Comparison of ENCODE assay signal across 8 cellular contexts in the genomic region with DNA sequence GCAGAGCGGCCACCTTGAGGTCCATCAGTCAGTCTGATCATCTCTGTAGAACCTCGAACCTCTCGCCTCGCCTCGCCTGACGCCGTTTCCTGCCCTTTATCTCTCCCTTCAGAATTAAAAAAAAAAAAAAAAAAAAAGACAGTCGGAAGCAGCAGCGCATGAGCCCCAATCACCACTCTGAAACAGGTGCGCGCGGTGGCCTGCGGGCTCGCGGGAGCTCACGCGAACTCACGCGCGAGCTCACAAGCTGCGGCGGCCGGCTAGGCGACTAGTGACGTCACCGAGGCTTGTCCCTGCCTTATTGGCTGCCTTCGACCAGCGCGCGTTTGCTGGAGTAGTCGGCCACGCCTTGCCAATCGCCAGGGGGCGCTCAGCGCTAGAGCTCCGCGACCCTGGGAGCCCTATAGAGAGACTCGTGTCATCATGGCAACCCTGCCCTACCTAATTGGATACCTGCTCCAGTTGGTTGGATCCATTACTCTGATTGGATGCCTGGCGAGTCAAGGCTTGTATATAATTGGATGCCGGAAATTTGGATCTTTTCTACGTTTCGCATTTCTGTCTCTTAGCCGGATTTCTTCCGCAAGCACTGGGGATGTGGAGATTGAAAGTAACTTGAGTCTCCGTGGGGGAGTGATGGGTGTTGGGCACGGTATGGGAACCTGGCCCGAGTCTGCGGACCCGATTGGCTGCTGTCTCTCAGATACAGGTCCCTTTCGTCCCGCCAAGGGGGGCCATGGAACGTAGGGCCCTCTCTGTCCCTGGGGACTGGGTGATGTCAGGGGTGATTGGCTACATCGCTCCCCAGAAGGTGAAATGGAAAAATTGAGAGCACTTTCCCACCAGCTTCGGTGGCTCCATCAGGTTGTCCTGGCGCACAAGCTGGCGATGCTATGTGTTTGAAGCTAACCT. TPM values are rescaled to one million over a fixed set of nuclear protein-coding genes. Genes with fewer than 3 reads are reported as not detected.
DNase-seq lines count a peak whose midpoint lies in the region; ATAC-seq and TF ChIP-seq lines count a peak whose summit lies in the region.

No MANE protein-coding gene starts in this region.

- ATAC-seq in sciatic nerve (peak; percentile 85), HG02678 (IDR thresholded peaks at IDR 0.05; ENCODE audit: unreplicated experiment) (no peak), GM19452 (IDR thresholded peaks at IDR 0.05; ENCODE audit: unreplicated experiment) (no peak)

- peak; percentile 43; the same call in 1 of the 2 replicates for TF ChIP-seq CTCF in HFFc6 (IDR thresholded peaks at IDR 0.05)

- intact Hi-C loops in sciatic nerve (cut with DNase I), result no loop called here

- H3K27me3 ChIP-seq in adipocyte (replicated peaks; ENCODE audit: control insufficient read depth, insufficient read depth, low read length), result peaks cover 13% of the 10 kb centered on the region

- no peaks in the 10 kb centered on the region for H3K36me3 ChIP-seq in adipocyte (ENCODE audit: control insufficient read depth, insufficient read depth, low read length, severe bottlenecking)

- no peaks in the 10 kb centered on the region for H3K4me1 ChIP-seq in adipocyte (ENCODE audit: control insufficient read depth, insufficient read depth, low read length)

- H3K4me1 Mint-ChIP-seq in HFFc6 (ENCODE audit: low read depth), result no peaks in the 10 kb centered on the region

- H3K9me3 ChIP-seq in adipocyte (ENCODE audit: control insufficient read depth, low read length), result no peaks in the 10 kb centered on the region

- no peak overlapping the region for H3K9ac ChIP-seq in adipocyte (ENCODE audit: low read length)

- H3K36me3 Mint-ChIP-seq in HFFc6 (ENCODE audit: low read depth), result peaks cover 6% of the 10 kb centered on the region

- H3K27ac Mint-ChIP-seq in HFFc6, result no peak overlapping the region

- no peak overlapping the region for H3K4me3 ChIP-seq in adipocyte (ENCODE audit: low read length)

- no peak overlapping the region for H3K4me3 Mint-ChIP-seq in HFFc6

- DNase-seq in AG08396 (ENCODE audit: low spot score) (peak; percentile 79), HFFc6 (peak; percentile 1), T-helper 1 cell (peak in 4 of 5 donors; percentile 29 to 89 (median 54)), adipocyte (ENCODE audit: low read depth) (peak; percentile 39), hypothalamus (lab: John Stamatoyannopoulos, UW) (peak in 50 of 51 donors; percentile 13 to 99 (median 91)), sciatic nerve (ENCODE audit: low spot score) (peak; percentile 62)

- H3K27me3 Mint-ChIP-seq in HFFc6 (ENCODE audit: insufficient read depth), result no peaks in the 10 kb centered on the region; the same call in none of the 2 replicates

- H3K9me3 Mint-ChIP-seq in HFFc6, result peaks cover 9% of the 10 kb centered on the region; the same call in 1 of the 2 replicates

RNA-seq across cellular contexts. Expression of gene SYT3, which starts 31.6 kb away (rescaled TPM):
- total RNA-seq in HFFc6 (2021; fragmentation: NEBNext Ultra II Directional; extraction: Animal tissue kit (Norgen Biotek cat#: 25700)), result not detected
- not detected for total RNA-seq in sciatic nerve

RNA-seq across cellular contexts. Expression of gene LRRC4B, which starts 39.9 kb away (rescaled TPM):
- under 1 TPM; 0.07 to 0.14 (median 0.08) TPM for total RNA-seq in HFFc6 (2021; fragmentation: NEBNext Ultra II Directional; extraction: Animal tissue kit (Norgen Biotek cat#: 25700))
- 3.5 TPM for total RNA-seq in sciatic nerve

RNA-seq across cellular contexts. Expression of gene C19orf81, which starts 41.1 kb away (rescaled TPM):
- total RNA-seq in HFFc6 (2021; fragmentation: NEBNext Ultra II Directional; extraction: Animal tissue kit (Norgen Biotek cat#: 25700)), result under 1 TPM in 3 of 6 experiments, not detected in 3; 0.64 to 0.94 (median 0.68) TPM
- total RNA-seq in sciatic nerve, result not detected

Comparison
In these comparisons a context has a peak if more than half of its experiments do, and no peak if none do; other contexts are left out.
1. DNase-seq: peak in every context shown above with its lines; median percentile 91 in hypothalamus; 79 in AG08396; 62 in sciatic nerve; 54 in T-helper 1 cell; 39 in adipocyte; 1 in HFFc6.